ENCODE assay signal across 10 cellular contexts in genomic region chr6:2688416-2689064, GRCh38.
A peak's percentile ranks its signal among the peaks of the same experiment; 100 is the strongest.
DNase-seq lines count a peak whose midpoint lies in the region; ATAC-seq and TF ChIP-seq lines count a peak whose summit lies in the region.
"Had no signal": no experiment of that assay in that cellular context is flagged by ENCODE, and none has a peak within 500 bp of the region (broad histone marks: within the 10 kb centered on the region; RNA-seq: fewer than 3 reads in every experiment).

No MANE protein-coding gene starts in this region.

- H3K36me3 Mint-ChIP-seq in MCF 10A (ENCODE audit: insufficient read depth, unreplicated experiment), result no peaks in the 10 kb centered on the region
- H3K36me3 Mint-ChIP-seq in stimulated activated naive B cell treated with anti-CD40 and anti-IgM and Interleukin-4, amounts not matched to agents 10 μg/mL and 1 μg/mL and 100 μg/mL, for 72 hours, result no peaks in the 10 kb centered on the region

- H3K27ac Mint-ChIP-seq in MCF 10A (ENCODE audit: low read depth, unreplicated experiment), result peak overlapping the region; percentile 83
- no peak overlapping the region for H3K27ac Mint-ChIP-seq in stimulated activated naive B cell treated with anti-CD40 and anti-IgM and Interleukin-4, amounts not matched to agents 10 μg/mL and 1 μg/mL and 100 μg/mL, for 72 hours
- H3K27ac Mint-ChIP-seq: dendritic cell treated with granulocyte-macrophage colony-stimulating factor and Interleukin-4, amounts not matched to agents 40 ng/mL and 50 ng/mL, for 4 days had no signal

- CTCF ChIA-PET in MCF 10A (lab: Yijun Ruan, JAX) (interaction anchor here (0.6 kb wide), 1 partner anchor 272 kb away, joined by 3 read pairs; no protein-coding TSS in a partner anchor), PC-9 (lab: Charles Lee) (interaction anchor here (0.6 kb wide), 1 partner anchor 185 kb away, joined by 4 read pairs; no protein-coding TSS in a partner anchor), A673 (lab: Charles Lee) (no interaction called here)

- H3F3A ChIP-seq in PC-9 (ENCODE audit: insufficient read depth, low read depth), result peaks cover 7% of the 10 kb centered on the region; the same call in 1 of the 2 replicates

- H3K27me3 ChIP-seq in breast epithelium, result no peaks in the 10 kb centered on the region
- no peaks in the 10 kb centered on the region for H3K27me3 ChIP-seq in PC-9 (ENCODE audit: insufficient read depth, low read depth)
- H3K27me3 ChIP-seq in esophagus muscularis mucosa, result no peaks in the 10 kb centered on the region
- no peaks in the 10 kb centered on the region for H3K27me3 ChIP-seq in A673 (replicated peaks; ENCODE audit: insufficient read depth, low read depth, low read length, poor library complexity)
- no peaks in the 10 kb centered on the region for H3K27me3 ChIP-seq in uterus

- intact Hi-C loops in MCF 10A (cut with micrococcal nuclease) (no loop called here), breast epithelium (cut with DNase I; ENCODE audit: low total_unique reads) (no loop called here), PC-9 (cut with micrococcal nuclease; ENCODE audit: unreplicated experiment) (no loop called here), esophagus muscularis mucosa (cut with DNase I) (no loop called here), A673 (cut with micrococcal nuclease; ENCODE audit: unreplicated experiment) (no loop called here), uterus (cut with DNase I; ENCODE audit: low total_unique reads) (no loop called here)

- H3K4me1 ChIP-seq in breast epithelium, result no peaks in the 10 kb centered on the region
- H3K4me1 ChIP-seq in PC-9 (replicated peaks; ENCODE audit: insufficient read depth), result peaks cover 5% of the 10 kb centered on the region; the same call in 1 of the 2 replicates
- no peaks in the 10 kb centered on the region for H3K4me1 ChIP-seq in esophagus muscularis mucosa
- no peaks in the 10 kb centered on the region for H3K4me1 ChIP-seq in A673 (ENCODE audit: insufficient read depth, low read length, poor library complexity, severe bottlenecking)
- H3K4me1 ChIP-seq in uterus, result no peaks in the 10 kb centered on the region
- H3K4me1 ChIP-seq: BE2C had no signal

- no peak for TF ChIP-seq EP300 in esophagus muscularis mucosa (IDR thresholded peaks at IDR 0.05)

- ATAC-seq in stimulated activated naive B cell treated with anti-CD40 and anti-IgM and Interleukin-4, amounts not matched to agents 10 μg/mL and 1 μg/mL and 100 μg/mL, for 72 hours (replicated peaks), result peak; percentile 73 to 87
- no peak for ATAC-seq in GM19324 (IDR thresholded peaks at IDR 0.05; ENCODE audit: low FRiP score, unreplicated experiment)

- H3K4me3 ChIP-seq in breast epithelium (no peak overlapping the region), PC-9 (no peak overlapping the region), esophagus muscularis mucosa (no peak overlapping the region), A673 (ENCODE audit: low read depth, low read length, poor library complexity, severe bottlenecking) (no peak overlapping the region), uterus (no peak overlapping the region)

- H3K9me2 ChIP-seq in PC-9 (ENCODE audit: insufficient read depth), result no peaks in the 10 kb centered on the region

- TF ChIP-seq POLR2A in breast epithelium (IDR thresholded peaks at IDR 0.05) (no peak), esophagus muscularis mucosa (IDR thresholded peaks at IDR 0.05; ENCODE audit: low read depth) (no peak), uterus (IDR thresholded peaks at IDR 0.05) (no peak)

- H3K27me3 Mint-ChIP-seq in MCF 10A (ENCODE audit: insufficient read depth, unreplicated experiment), result no peaks in the 10 kb centered on the region
- H3K27me3 Mint-ChIP-seq in stimulated activated naive B cell treated with anti-CD40 and anti-IgM and Interleukin-4, amounts not matched to agents 10 μg/mL and 1 μg/mL and 100 μg/mL, for 72 hours, result peaks cover 0 to 5% of the 10 kb centered on the region in 2 donors

- BruUV-seq in MCF 10A (replicated peaks; lab: Mats Ljungman, UMichigan) (no TSS peak), PC-9 (replicated peaks; lab: Mats Ljungman, UMichigan) (no TSS peak), A673 (replicated peaks; lab: Mats Ljungman, UMichigan) (no TSS peak)

- H3K9me3 ChIP-seq in breast epithelium (no peaks in the 10 kb centered on the region), PC-9 (ENCODE audit: insufficient read depth, low read depth) (no peaks in the 10 kb centered on the region), esophagus muscularis mucosa (no peaks in the 10 kb centered on the region), A673 (ENCODE audit: low read depth, low read length, poor library complexity, severe bottlenecking) (no peaks in the 10 kb centered on the region), uterus (no peaks in the 10 kb centered on the region)
- H3K9me3 ChIP-seq: BE2C had no signal

- H3K27ac ChIP-seq in breast epithelium (no peak overlapping the region), PC-9 (peak overlapping the region; percentile 40), esophagus muscularis mucosa (replicated peaks in 1 of 4) (no peak overlapping the region), A673 (ENCODE audit: low read depth, low read length, poor library complexity, severe bottlenecking) (no peak overlapping the region), uterus (no peak overlapping the region)

- TF ChIP-seq CTCF in MCF 10A (IDR thresholded peaks at IDR 0.05; ENCODE audit: unreplicated experiment) (no peak), breast epithelium (IDR thresholded peaks at IDR 0.05) (no peak), PC-9 (conservative IDR thresholded peaks at IDR 0.05) (no peak), esophagus muscularis mucosa (IDR thresholded peaks at IDR 0.05) (no peak), A673 (conservative IDR thresholded peaks at IDR 0.05; ENCODE audit: low read depth, low read length) (no peak), uterus (IDR thresholded peaks at IDR 0.05) (no peak)

- peak; percentile 86 for DNase-seq in MCF 10A (ENCODE audit: unreplicated experiment)
- DNase-seq in breast epithelium (ENCODE audit: low spot score in 2 of 2), result no peak
- DNase-seq in PC-9, result peak; percentile 27 to 70
- DNase-seq in esophagus muscularis mucosa (ENCODE audit: extremely low spot score), result peak; percentile 74
- no peak for DNase-seq in stimulated activated naive B cell treated with anti-CD40 and anti-IgM and Interleukin-4, amounts not matched to agents 10 μg/mL and 1 μg/mL and 100 μg/mL, for 72 hours
- no peak for DNase-seq in A673 (ENCODE audit: low spot score)
- no peak for DNase-seq in uterus
- DNase-seq: BE2C had no signal

- H3K36me3 ChIP-seq in breast epithelium (no peaks in the 10 kb centered on the region), PC-9 (ENCODE audit: low read depth) (no peaks in the 10 kb centered on the region), esophagus muscularis mucosa (no peaks in the 10 kb centered on the region), A673 (ENCODE audit: insufficient read depth, low read length, poor library complexity, severe bottlenecking) (no peaks in the 10 kb centered on the region), uterus (no peaks in the 10 kb centered on the region)
- H3K36me3 ChIP-seq: BE2C had no signal

- H4K20me1 ChIP-seq in PC-9 (ENCODE audit: insufficient read depth), result no peaks in the 10 kb centered on the region

- WGBS in esophagus muscularis mucosa, result 90% methylated on average over 8 of the region's 8 CpGs

- no peak overlapping the region for H3K4me2 ChIP-seq in PC-9

- no peak overlapping the region for H2AFZ ChIP-seq in PC-9

- POLR2A ChIA-PET in MCF 10A (lab: Yijun Ruan, JAX) (no interaction called here), PC-9 (lab: Charles Lee; ENCODE audit: unreplicated experiment) (no interaction called here), A673 (lab: Charles Lee; ENCODE audit: low non-redundant PET) (no interaction called here)

- no peaks in the 10 kb centered on the region for H3K79me2 ChIP-seq in PC-9 (ENCODE audit: low read depth)

- no peak overlapping the region for H3K4me3 Mint-ChIP-seq in MCF 10A (ENCODE audit: unreplicated experiment)
- no peak overlapping the region for H3K4me3 Mint-ChIP-seq in stimulated activated naive B cell treated with anti-CD40 and anti-IgM and Interleukin-4, amounts not matched to agents 10 μg/mL and 1 μg/mL and 100 μg/mL, for 72 hours
- H3K4me3 Mint-ChIP-seq: dendritic cell treated with granulocyte-macrophage colony-stimulating factor and Interleukin-4, amounts not matched to agents 40 ng/mL and 50 ng/mL, for 4 days had no signal

- no peaks in the 10 kb centered on the region for H3K9me3 Mint-ChIP-seq in MCF 10A (ENCODE audit: unreplicated experiment)
- no peaks in the 10 kb centered on the region for H3K9me3 Mint-ChIP-seq in stimulated activated naive B cell treated with anti-CD40 and anti-IgM and Interleukin-4, amounts not matched to agents 10 μg/mL and 1 μg/mL and 100 μg/mL, for 72 hours
- H3K9me3 Mint-ChIP-seq: dendritic cell treated with granulocyte-macrophage colony-stimulating factor and Interleukin-4, amounts not matched to agents 40 ng/mL and 50 ng/mL, for 4 days had no signal

- peaks cover 12% of the 10 kb centered on the region for H3K4me1 Mint-ChIP-seq in MCF 10A (ENCODE audit: insufficient read depth, unreplicated experiment)
- no peaks in the 10 kb centered on the region for H3K4me1 Mint-ChIP-seq in stimulated activated naive B cell treated with anti-CD40 and anti-IgM and Interleukin-4, amounts not matched to agents 10 μg/mL and 1 μg/mL and 100 μg/mL, for 72 hours

Comparison
In these comparisons a context has a peak if more than half of its experiments do, and no peak if none do; other contexts are left out.
1. DNase-seq: peak in MCF 10A (single experiment), PC-9 (2 of 2) and esophagus muscularis mucosa (single experiment); none in breast epithelium (0 of 2), stimulated activated naive B cell treated with anti-CD40 and anti-IgM and Interleukin-4, amounts not matched to agents 10 μg/mL and 1 μg/mL and 100 μg/mL, for 72 hours (single experiment), A673 (single experiment) and uterus (0 of 2).